ENCODE assay signal across 13 cellular contexts in genomic region chr6:143223895-143224294, GRCh38.
DNase-seq lines count a peak whose midpoint lies in the region; ATAC-seq, FAIRE-seq and TF ChIP-seq lines count a peak whose summit lies in the region.
"Had no signal": no experiment of that assay in that cellular context is flagged by ENCODE, and none has a peak within 500 bp of the region (broad histone marks: within the 10 kb centered on the region; RNA-seq: fewer than 3 reads in every experiment).

No MANE protein-coding gene starts in this region.

- no peaks in the 10 kb centered on the region for H3K36me3 Mint-ChIP-seq in Calu3 (ENCODE audit: insufficient read depth, unreplicated experiment)
- peaks cover 11% of the 10 kb centered on the region for H3K36me3 Mint-ChIP-seq in brain
- H3K36me3 Mint-ChIP-seq in progenitor cell of endocrine pancreas (ENCODE audit: insufficient read depth) = peaks cover 1% of the 10 kb centered on the region

- POLR2A ChIA-PET in A673 (lab: Charles Lee; ENCODE audit: low non-redundant PET) = no interaction called here

- H3K4me1 ChIP-seq in GM23248 (ENCODE audit: insufficient read depth) = no peaks in the 10 kb centered on the region
- no peaks in the 10 kb centered on the region for H3K4me1 ChIP-seq in A673 (ENCODE audit: insufficient read depth, low read length, poor library complexity, severe bottlenecking)

- H3K9me2 ChIP-seq in GM23248 (ENCODE audit: insufficient read depth) = no peaks in the 10 kb centered on the region

- H3K9me3 Mint-ChIP-seq in Calu3 (ENCODE audit: low read depth, unreplicated experiment) (no peaks in the 10 kb centered on the region), brain (no peaks in the 10 kb centered on the region), progenitor cell of endocrine pancreas (ENCODE audit: low read depth) (no peaks in the 10 kb centered on the region)
- H3K9me3 Mint-ChIP-seq: activated B cell treated with CpG ODN at 0.5 μM for 24 hours had no signal

- CTCF ChIA-PET in Calu3 (lab: Charles Lee) (no interaction called here), A673 (lab: Charles Lee) (no interaction called here)

- intact Hi-C loops in Calu3 (cut with micrococcal nuclease; ENCODE audit: unreplicated experiment) = no loop called here
- intact Hi-C loops in A673 (cut with micrococcal nuclease; ENCODE audit: unreplicated experiment) = no loop called here

- H2AFZ ChIP-seq in GM23248 = no peak overlapping the region

- peak; percentile 46 for DNase-seq in Calu3
- peak; percentile 19 for DNase-seq in hepatic stellate cell (ENCODE audit: low spot score)
- peak; percentile 20 for DNase-seq in progenitor cell of endocrine pancreas (ENCODE audit: low spot score, unreplicated experiment)
- DNase-seq in GM23248 = no peak
- DNase-seq in A673 (ENCODE audit: low spot score) = no peak
- no peak for DNase-seq in HTR-8/SVneo (ENCODE audit: insufficient read length, low spot score)
- DNase-seq: activated B cell treated with CpG ODN at 0.5 μM for 24 hours; activated T-cell treated with anti-CD3 and anti-CD28 coated beads, Interleukin-2, amount 50 U/mL, for 48 hours; NCI-H345 had no signal

- H3K4me3 Mint-ChIP-seq in Calu3 (ENCODE audit: low read depth, unreplicated experiment) = no peak overlapping the region
- no peak overlapping the region for H3K4me3 Mint-ChIP-seq in brain
- H3K4me3 Mint-ChIP-seq in progenitor cell of endocrine pancreas (ENCODE audit: low read depth) = no peak overlapping the region
- H3K4me3 Mint-ChIP-seq: activated B cell treated with CpG ODN at 0.5 μM for 24 hours, B cell had no signal

- H3K4me2 ChIP-seq in GM23248 (ENCODE audit: unreplicated experiment) = no peak overlapping the region

- H3K27ac ChIP-seq in GM23248 = no peak overlapping the region
- no peak overlapping the region for H3K27ac ChIP-seq in A673 (ENCODE audit: low read depth, low read length, poor library complexity, severe bottlenecking)

- H3K4me3 ChIP-seq in GM23248 (no peak overlapping the region), A673 (ENCODE audit: low read depth, low read length, poor library complexity, severe bottlenecking) (no peak overlapping the region)

- H3K27ac Mint-ChIP-seq in Calu3 (ENCODE audit: unreplicated experiment) (peak overlapping the region; percentile 31), brain (peak overlapping the region in 3 of 5 experiments; percentile 2 to 76 (median 59)), progenitor cell of endocrine pancreas (peak overlapping the region; percentile 94)
- H3K27ac Mint-ChIP-seq: activated B cell treated with CpG ODN at 0.5 μM for 24 hours, B cell had no signal

- H3K4me1 Mint-ChIP-seq in Calu3 (ENCODE audit: low read depth, unreplicated experiment) (peaks cover 18% of the 10 kb centered on the region), brain (peaks cover 13% of the 10 kb centered on the region), progenitor cell of endocrine pancreas (ENCODE audit: low read depth) (peaks cover 7% of the 10 kb centered on the region)
- H3K4me1 Mint-ChIP-seq: activated B cell treated with CpG ODN at 0.5 μM for 24 hours, B cell had no signal

- no peaks in the 10 kb centered on the region for H3K9me3 ChIP-seq in GM23248 (ENCODE audit: low read depth)
- H3K9me3 ChIP-seq in A673 (ENCODE audit: low read depth, low read length, poor library complexity, severe bottlenecking) = no peaks in the 10 kb centered on the region

- no peaks in the 10 kb centered on the region for H3F3A ChIP-seq in GM23248 (ENCODE audit: insufficient read depth)

- no peaks in the 10 kb centered on the region for H3K27me3 ChIP-seq in GM23248 (replicated peaks; ENCODE audit: insufficient read depth)
- no peaks in the 10 kb centered on the region for H3K27me3 ChIP-seq in A673 (replicated peaks; ENCODE audit: insufficient read depth, low read depth, low read length, poor library complexity)

- in situ Hi-C loops in GM23248 (cut with MboI) = no loop called here

- 84 to 87% methylated on average over 8 of the region's 8 CpGs for WGBS in GM23248 (ENCODE audit: low coverage in 1 of 2, low lambda C conversion rate in 2 of 2, missing lambda C conversion rate in 2 of 2), 2 experiments

- H3K27me3 Mint-ChIP-seq in Calu3 (ENCODE audit: unreplicated experiment) = no peaks in the 10 kb centered on the region
- no peaks in the 10 kb centered on the region for H3K27me3 Mint-ChIP-seq in brain
- no peaks in the 10 kb centered on the region for H3K27me3 Mint-ChIP-seq in progenitor cell of endocrine pancreas
- H3K27me3 Mint-ChIP-seq: activated B cell treated with CpG ODN at 0.5 μM for 24 hours, B cell had no signal

- BruUV-seq in Calu3 (replicated peaks; lab: Mats Ljungman, UMichigan) (no TSS peak), A673 (replicated peaks; lab: Mats Ljungman, UMichigan) (no TSS peak)

- no peak for ATAC-seq in HG03354 (IDR thresholded peaks at IDR 0.05; ENCODE audit: poor library complexity, severe bottlenecking, unreplicated experiment)

- no peaks in the 10 kb centered on the region for H3K79me2 ChIP-seq in GM23248 (ENCODE audit: insufficient read depth)

- TF ChIP-seq CTCF in Calu3 (IDR thresholded peaks at IDR 0.05; ENCODE audit: unreplicated experiment) (no peak), brain (conservative IDR thresholded peaks at IDR 0.05) (no peak), progenitor cell of endocrine pancreas (IDR thresholded peaks at IDR 0.05; ENCODE audit: unreplicated experiment) (no peak), A673 (conservative IDR thresholded peaks at IDR 0.05; ENCODE audit: low read depth, low read length) (no peak)

- H4K20me1 ChIP-seq in GM23248 (ENCODE audit: insufficient read depth) = no peaks in the 10 kb centered on the region

- no peak for FAIRE-seq in HTR-8/SVneo (lab: Jason Lieb, UNC)
- FAIRE-seq: H1 had no signal

- H3K36me3 ChIP-seq in GM23248 (ENCODE audit: low read depth) (no peaks in the 10 kb centered on the region), A673 (ENCODE audit: insufficient read depth, low read length, poor library complexity, severe bottlenecking) (no peaks in the 10 kb centered on the region)

- no peak overlapping the region for H3K9ac ChIP-seq in GM23248

Comparison
In these comparisons a context has a peak if more than half of its experiments do, and no peak if none do; other contexts are left out.
1. DNase-seq: peak in Calu3 (single experiment), hepatic stellate cell (single experiment) and progenitor cell of endocrine pancreas (single experiment); none in GM23248 (single experiment), A673 (single experiment) and HTR-8/SVneo (single experiment).
2. H3K27ac Mint-ChIP-seq: peak in every context shown above with its lines; median percentile 94 in progenitor cell of endocrine pancreas; 59 in brain; 31 in Calu3.